In the genomic region with DNA sequence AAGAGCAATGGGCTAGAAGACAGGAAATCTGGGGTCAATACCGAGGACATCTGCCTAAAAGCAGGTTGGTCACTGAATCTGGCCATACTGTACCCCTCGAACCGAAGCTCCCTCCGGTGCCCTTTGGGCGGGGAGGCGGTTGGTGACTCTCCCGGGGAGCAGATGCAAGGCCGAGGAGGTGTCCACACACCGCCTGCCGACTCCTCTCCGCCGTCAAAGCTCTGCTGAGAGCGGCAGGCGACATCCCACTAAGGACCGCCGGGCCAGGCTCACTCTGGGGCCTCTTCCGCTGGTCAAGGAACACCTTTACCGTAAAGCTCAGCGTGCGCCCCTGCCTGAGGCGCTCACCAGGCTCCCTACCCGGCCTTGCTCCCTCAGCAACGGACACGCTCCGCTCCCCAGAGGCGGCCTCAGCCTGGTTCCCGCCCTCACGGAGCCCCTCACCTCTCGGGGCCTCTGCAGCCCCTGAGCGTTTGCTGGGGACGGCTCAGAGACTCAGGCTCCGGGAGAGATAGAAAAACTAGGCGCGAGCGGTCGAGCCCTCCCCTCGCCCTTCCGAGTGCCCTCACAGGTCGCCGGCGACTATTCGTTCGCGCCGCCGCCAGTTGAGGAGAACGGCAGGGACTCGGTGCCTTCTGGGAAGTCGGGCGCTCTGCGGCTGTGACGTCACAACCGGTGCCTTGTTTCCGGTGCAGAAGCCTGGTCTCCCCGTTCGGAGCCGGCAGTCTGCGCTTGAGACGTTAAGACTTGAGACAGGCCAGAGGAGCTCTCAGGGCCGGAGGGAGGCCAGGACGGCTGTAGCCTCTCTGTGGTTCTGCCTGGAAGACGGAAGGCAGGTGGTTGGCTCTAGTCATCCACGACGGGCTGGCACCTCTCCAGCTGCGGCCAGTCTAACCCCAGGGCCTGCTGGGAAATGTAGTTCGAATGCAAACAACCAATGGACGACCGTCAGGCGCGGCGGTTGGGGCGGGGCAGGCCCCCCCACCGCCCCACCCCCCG, we compare ENCODE assay signal across 8 cellular contexts. TPM values are rescaled to one million over a fixed set of nuclear protein-coding genes. Genes with fewer than 3 reads are reported as not detected.
A peak's percentile ranks its signal among the peaks of the same experiment; 100 is the strongest.
DNase-seq lines count a peak whose midpoint lies in the region; ATAC-seq and TF ChIP-seq lines count a peak whose summit lies in the region.

A gene with protein sequence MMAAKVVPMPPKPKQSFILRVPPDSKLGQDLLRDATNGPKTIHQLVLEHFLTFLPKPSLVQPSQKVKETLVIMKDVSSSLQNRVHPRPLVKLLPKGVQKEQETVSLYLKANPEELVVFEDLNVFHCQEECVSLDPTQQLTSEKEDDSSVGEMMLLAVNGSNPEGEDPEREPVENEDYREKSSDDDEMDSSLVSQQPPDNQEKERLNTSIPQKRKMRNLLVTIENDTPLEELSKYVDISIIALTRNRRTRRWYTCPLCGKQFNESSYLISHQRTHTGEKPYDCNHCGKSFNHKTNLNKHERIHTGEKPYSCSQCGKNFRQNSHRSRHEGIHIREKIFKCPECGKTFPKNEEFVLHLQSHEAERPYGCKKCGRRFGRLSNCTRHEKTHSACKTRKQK (minus strand): TSS at position 616 of the 999 bp plus-strand sequence. CDS start 1,403 bp downstream, outside the sequence.

- peaks cover 49% of the 10 kb centered on the region for H3K36me3 Mint-ChIP-seq in activated CD4-positive, alpha-beta T cell treated with anti-CD3 and anti-CD28 coated beads, Interleukin-2, amount 10 ng/mL, durations not matched to agents 7 days and 5 days (ENCODE audit: low read depth)

- no peak for TF ChIP-seq CTCF in coronary artery (IDR thresholded peaks at IDR 0.05)

- H3K27ac ChIP-seq in coronary artery: peak within 1 kb of the TSS; percentile 93 to 96

- H3K4me3 Mint-ChIP-seq in activated CD4-positive, alpha-beta T cell treated with anti-CD3 and anti-CD28 coated beads, Interleukin-2, amount 10 ng/mL, durations not matched to agents 7 days and 5 days: peak within 1 kb of the TSS; percentile 85

- ATAC-seq in GM19351 (IDR thresholded peaks at IDR 0.05; ENCODE audit: unreplicated experiment) (peak; percentile 88), HG03520 (IDR thresholded peaks at IDR 0.05; ENCODE audit: unreplicated experiment) (peak; percentile 91)

- POLR2A ChIA-PET in activated CD4-positive, alpha-beta T cell treated with anti-CD3 and anti-CD28 coated beads, Interleukin-2, amount 10 ng/mL, durations not matched to agents 7 days and 5 days (lab: Charles Lee): interaction anchor here (0.5 kb wide), 1 partner anchor 46 kb away, joined by 5 read pairs; no protein-coding TSS in a partner anchor

- CTCF ChIA-PET in activated CD4-positive, alpha-beta T cell treated with anti-CD3 and anti-CD28 coated beads, Interleukin-2, amount 10 ng/mL, durations not matched to agents 7 days and 5 days (lab: Charles Lee): interaction anchor here (0.5 to 2.8 kb wide), 3 partner anchors 62 to 75 kb away, joined by 3 to 9 read pairs (median 3); no protein-coding TSS in a partner anchor

- DNase-seq in C1 segment of cervical spinal cord (lab: John Stamatoyannopoulos, UW): peak; percentile 48 to 95 (median 92)
- peak; percentile 97 for DNase-seq in NCI-H69 (lab: John Stamatoyannopoulos, UW)
- peak; percentile 96 for DNase-seq in activated CD4-positive, alpha-beta T cell treated with anti-CD3 and anti-CD28 coated beads, Interleukin-2, amount 10 ng/mL, durations not matched to agents 7 days and 5 days
- peak; percentile 97 for DNase-seq in coronary artery (ENCODE audit: low spot score)
- peak; percentile 99 for DNase-seq in left kidney (ENCODE audit: low read depth, low spot score)
- DNase-seq in stimulated activated CD4-positive, alpha-beta T cell treated with anti-CD3 and anti-CD28 coated beads, Interleukin-1b, Interleukin-23, amount 100 ng/mL, for 48 hours: peak; percentile 95

- H3K4me1 Mint-ChIP-seq in activated CD4-positive, alpha-beta T cell treated with anti-CD3 and anti-CD28 coated beads, Interleukin-2, amount 10 ng/mL, durations not matched to agents 7 days and 5 days: peaks cover 31% of the 10 kb centered on the region

- H3K27ac Mint-ChIP-seq in activated CD4-positive, alpha-beta T cell treated with anti-CD3 and anti-CD28 coated beads, Interleukin-2, amount 10 ng/mL, durations not matched to agents 7 days and 5 days: peak within 1 kb of the TSS; percentile 97

- no peaks in the 10 kb centered on the region for H3K27me3 Mint-ChIP-seq in activated CD4-positive, alpha-beta T cell treated with anti-CD3 and anti-CD28 coated beads, Interleukin-2, amount 10 ng/mL, durations not matched to agents 7 days and 5 days

- peak within 1 kb of the TSS; percentile 89 for H3K4me3 ChIP-seq in coronary artery

- H3K9me3 Mint-ChIP-seq in activated CD4-positive, alpha-beta T cell treated with anti-CD3 and anti-CD28 coated beads, Interleukin-2, amount 10 ng/mL, durations not matched to agents 7 days and 5 days: peaks cover 37% of the 10 kb centered on the region

RNA-seq across cellular contexts. Expression of the gene that starts here (rescaled TPM):
- 10 to 100 TPM; 11.7 to 12.1 TPM for total RNA-seq in activated CD4-positive, alpha-beta T cell treated with anti-CD3 and anti-CD28 coated beads, Interleukin-2, amount 10 ng/mL, durations not matched to agents 7 days and 5 days

Comparison
In these comparisons a context has a peak if more than half of its experiments do, and no peak if none do; other contexts are left out.
1. Peak in every context shown above with its lines: DNase-seq, ATAC-seq, H3K4me3 ChIP-seq and H3K27ac ChIP-seq.